1 cellular context compared by ENCODE assay signal in the genomic region with DNA sequence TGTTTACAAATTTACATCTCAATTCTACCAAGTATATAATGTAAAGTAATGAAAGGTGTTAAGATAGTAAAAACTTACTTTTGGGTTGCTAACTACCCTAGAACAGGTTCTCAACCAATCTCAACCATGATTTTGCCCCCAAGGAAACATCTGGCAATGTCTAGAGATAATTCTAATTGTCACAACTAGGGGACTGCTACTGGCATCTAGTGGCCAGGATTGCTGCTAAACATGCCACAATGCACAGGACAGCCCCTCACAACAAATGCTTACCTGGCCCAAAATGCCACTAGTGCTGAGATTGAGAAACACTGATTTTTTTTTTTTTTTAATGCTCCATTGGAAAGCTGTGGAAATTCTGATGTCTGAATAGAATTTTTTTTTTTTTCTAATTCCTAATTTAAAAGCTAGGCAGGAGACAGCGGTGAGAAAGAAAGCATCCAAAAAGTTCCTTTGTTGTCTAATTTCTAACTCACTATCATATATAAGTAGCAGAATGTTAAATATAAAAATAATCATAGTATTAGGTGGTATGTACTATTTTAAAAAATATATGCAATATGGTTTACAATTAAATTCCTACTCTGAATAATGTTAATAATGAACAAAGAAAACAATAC.
TF ChIP-seq lines count a peak whose summit lies in the region.

No MANE protein-coding gene starts in this region.

TF ChIP-seq in endothelial cell of umbilical vein, 7 proteins besides CTCF, POLR2A, EP300 and RAD21:
- TF ChIP-seq EZH2 (IDR thresholded peaks at IDR 0.05; ENCODE audit: borderline replicate concordance, low read depth, low read length, severe bottlenecking) (no peak), MAX (IDR thresholded peaks at IDR 0.05; ENCODE audit: insufficient read depth, insufficient read length) (no peak), JUN (IDR thresholded peaks at IDR 0.05; ENCODE audit: borderline replicate concordance, insufficient read depth, insufficient read length, low read depth) (no peak), POLR2AphosphoS5 (IDR thresholded peaks at IDR 0.05; ENCODE audit: insufficient read depth, low read depth, low read length) (no peak), FOS (IDR thresholded peaks at IDR 0.05; ENCODE audit: borderline replicate concordance, insufficient read depth, low read length) (no peak), MYC (IDR thresholded peaks at IDR 0.05; ENCODE audit: low read depth, low read length) (no peak), GATA2 (IDR thresholded peaks at IDR 0.05; ENCODE audit: insufficient read depth, insufficient read length, low read depth, low read length) (no peak)
